Comparison of ENCODE assay signal across 13 cellular contexts in the genomic region with DNA sequence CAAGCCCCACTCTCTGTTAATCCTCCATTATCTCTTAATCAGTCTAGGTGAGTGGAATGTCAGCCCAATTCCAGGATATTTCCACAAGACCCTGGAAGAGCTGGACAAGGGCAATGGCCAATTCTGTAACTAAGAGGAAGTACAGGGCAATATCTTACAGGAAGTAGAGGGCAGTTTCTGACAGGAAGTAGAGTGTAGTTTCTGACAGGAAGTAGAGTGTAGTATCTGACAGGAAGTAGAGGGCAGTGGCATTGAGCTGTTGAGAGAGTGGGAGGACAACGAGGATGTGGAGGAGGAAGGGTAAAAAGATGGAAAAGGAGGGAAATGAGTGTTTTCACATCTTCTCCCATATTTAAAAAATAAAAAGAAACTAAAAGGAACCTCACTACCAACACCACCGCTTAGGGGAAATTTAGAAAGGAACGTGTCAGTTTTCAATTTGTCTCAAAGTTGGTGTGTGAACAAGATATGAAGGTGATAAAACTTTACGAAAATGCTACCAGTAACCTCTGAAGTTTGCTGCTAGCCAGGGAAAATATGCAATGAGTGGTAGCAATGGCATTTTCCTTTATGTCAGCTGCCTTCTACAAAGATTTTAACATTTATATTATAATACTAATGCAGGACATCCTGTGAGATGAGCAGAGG.
DNase-seq lines count a peak whose midpoint lies in the region; ATAC-seq, FAIRE-seq and TF ChIP-seq lines count a peak whose summit lies in the region.
"Had no signal": no experiment of that assay in that cellular context is flagged by ENCODE, and none has a peak within 500 bp of the region (broad histone marks: within the 10 kb centered on the region; RNA-seq: fewer than 3 reads in every experiment).

No MANE protein-coding gene starts in this region.

- CTCF ChIA-PET in GM12878 (lab: Yijun Ruan, JAX), result interaction anchor here (0.7 kb wide), 1 partner anchor 111 kb away, joined by 3 read pairs; no protein-coding TSS in a partner anchor

- H3K4me1 ChIP-seq in BLaER1 treated with 17β-estradiol and CSF1 and Interleukin-3, amounts not matched to agents 10 nM and 100 nM, result peaks cover 3 to 13% (median 8%) of the 10 kb centered on the region in 10 experiments; a peak in 12 of 20 replicates
- H3K4me1 ChIP-seq in OCI-LY3 (ENCODE audit: low read length), result peaks cover 16% of the 10 kb centered on the region
- no peaks in the 10 kb centered on the region for H3K4me1 ChIP-seq in GM12878 (ENCODE audit: control insufficient read depth, insufficient read depth, low read length)
- H3K4me1 ChIP-seq in trophoblast cell (ENCODE audit: control insufficient read depth in 1 of 2, insufficient read depth in 2 of 2, low read length in 2 of 2), result no peaks in the 10 kb centered on the region
- no peaks in the 10 kb centered on the region for H3K4me1 ChIP-seq in BE2C
- H3K4me1 ChIP-seq: left ventricle myocardium inferior had no signal

- H4K91ac ChIP-seq in trophoblast cell (ENCODE audit: low read depth, low read length), result no peak overlapping the region

- no peaks in the 10 kb centered on the region for H3K36me3 ChIP-seq in BLaER1 treated with 17β-estradiol and CSF1 and Interleukin-3, amounts not matched to agents 10 nM and 100 nM
- peaks cover 7% of the 10 kb centered on the region for H3K36me3 ChIP-seq in OCI-LY3 (replicated peaks; ENCODE audit: low read depth, low read length)
- H3K36me3 ChIP-seq in GM12878 (ENCODE audit: control insufficient read depth in 2 of 2, insufficient read depth in 2 of 2, low read length in 1 of 2), result no peaks in the 10 kb centered on the region
- no peaks in the 10 kb centered on the region for H3K36me3 ChIP-seq in trophoblast cell (ENCODE audit: control insufficient read depth in 1 of 2, insufficient read depth in 2 of 2, low read length in 2 of 2)
- H3K36me3 ChIP-seq in BE2C, result no peaks in the 10 kb centered on the region
- H3K36me3 ChIP-seq: heart left ventricle, left ventricle myocardium inferior, thoracic aorta had no signal

- DNase-seq in GM12878 (ENCODE audit: low read depth, low spot score) (no peak), trophoblast cell (no peak), BE2C (no peak), NCI-H187 treated with DMSO at 0.1 percent for 48 hours (lab: John Stamatoyannopoulos, UW) (no peak)
- DNase-seq: heart left ventricle, left ventricle myocardium inferior, NCI-H1048, nephron progenitor cell had no signal

- H2BK12ac ChIP-seq in trophoblast cell (ENCODE audit: low read length), result no peak overlapping the region

- H3K14ac ChIP-seq in trophoblast cell (ENCODE audit: low read length), result no peak overlapping the region

- peak; percentile 68 for FAIRE-seq in GM12878 (lab: Jason Lieb, UNC)

- H4K12ac ChIP-seq in trophoblast cell (ENCODE audit: low read depth, low read length), result no peak overlapping the region

- no peak overlapping the region for H2BK5ac ChIP-seq in trophoblast cell (ENCODE audit: low read depth, low read length, poor library complexity)

- H4K20me1 ChIP-seq in BLaER1 treated with 17β-estradiol and CSF1 and Interleukin-3, amounts not matched to agents 10 nM and 100 nM, result no peaks in the 10 kb centered on the region
- H4K20me1 ChIP-seq in OCI-LY3 (ENCODE audit: insufficient read depth, low read length), result no peaks in the 10 kb centered on the region
- no peaks in the 10 kb centered on the region for H4K20me1 ChIP-seq in GM12878 (ENCODE audit: control insufficient read depth, insufficient read depth)

- peak overlapping the region in 2 of 10 experiments; percentile 5 to 7; a peak in 4 of 20 replicates for H3K4me3 ChIP-seq in BLaER1 treated with 17β-estradiol and CSF1 and Interleukin-3, amounts not matched to agents 10 nM and 100 nM
- H3K4me3 ChIP-seq in OCI-LY3 (ENCODE audit: low read length), result no peak overlapping the region
- H3K4me3 ChIP-seq in GM12878, result no peak overlapping the region
- H3K4me3 ChIP-seq in trophoblast cell (ENCODE audit: low read depth, low read length), result no peak overlapping the region
- H3K4me3 ChIP-seq in BE2C (ENCODE audit: low read depth, low read length), result no peak overlapping the region
- H3K4me3 ChIP-seq: heart left ventricle, left ventricle myocardium inferior, thoracic aorta had no signal

- peak overlapping the region in 3 of 11 experiments; percentile 33 to 43 (median 43); a peak in 4 of 22 replicates for H3K27ac ChIP-seq in BLaER1 treated with 17β-estradiol and CSF1 and Interleukin-3, amounts not matched to agents 10 nM and 100 nM
- no peak overlapping the region for H3K27ac ChIP-seq in OCI-LY3 (ENCODE audit: low read length)
- H3K27ac ChIP-seq in GM12878 (ENCODE audit: control insufficient read depth, insufficient read depth), result no peak overlapping the region
- H3K27ac ChIP-seq in trophoblast cell (ENCODE audit: low read depth, low read length), result no peak overlapping the region
- H3K27ac ChIP-seq: heart left ventricle, left ventricle myocardium inferior, thoracic aorta had no signal

- no peak for TF ChIP-seq RAD21 in GM12878 (IDR thresholded peaks at IDR 0.05; ENCODE audit: insufficient read depth, low read depth, low read length)

- intact Hi-C loops in GM12878 (cut with micrococcal nuclease; ENCODE audit: unreplicated experiment), result no loop called here

- SMC1A ChIA-PET in GM12878 (lab: Charles Lee; ENCODE audit: uncharacterized antibody, unreplicated experiment), result interaction anchor here (3.3 kb wide), 1 partner anchor 32 kb away, joined by 13 read pairs; no protein-coding TSS in a partner anchor

- POLR2A ChIA-PET in GM12878 (lab: Charles Lee), result no interaction called here

- H2AK5ac ChIP-seq in trophoblast cell (ENCODE audit: low read length), result no peak overlapping the region

- TF ChIP-seq POLR2A in GM12878 (IDR thresholded peaks at IDR 0.05; ENCODE audit: low read depth, low read length), result no peak

- H3K18ac ChIP-seq in trophoblast cell (ENCODE audit: low read length), result no peak overlapping the region

- peaks cover 13 to 37% (median 18%) of the 10 kb centered on the region in 11 experiments for H3K9me3 ChIP-seq in BLaER1 treated with 17β-estradiol and CSF1 and Interleukin-3, amounts not matched to agents 10 nM and 100 nM (replicated peaks in 1 of 11)
- H3K9me3 ChIP-seq in OCI-LY3 (ENCODE audit: insufficient read depth, low read length) (0 out of 2 replicates have a peak, but pooled peaks cover 3% of the 10 kb centered on the region), GM12878 (replicated peaks; ENCODE audit: control insufficient read depth, insufficient read depth, low read length) (no peaks in the 10 kb centered on the region; the same call in 2 of the 3 replicates), trophoblast cell (ENCODE audit: insufficient read depth, low read depth, low read length) (no peaks in the 10 kb centered on the region), BE2C (no peaks in the 10 kb centered on the region)
- H3K9me3 ChIP-seq: left ventricle myocardium inferior, thoracic aorta had no signal

- no peaks in the 10 kb centered on the region for H3K27me3 ChIP-seq in BLaER1 treated with 17β-estradiol and CSF1 and Interleukin-3, amounts not matched to agents 10 nM and 100 nM
- no peaks in the 10 kb centered on the region for H3K27me3 ChIP-seq in OCI-LY3 (ENCODE audit: low read depth, low read length)
- no peaks in the 10 kb centered on the region for H3K27me3 ChIP-seq in GM12878 (replicated peaks in 1 of 2; ENCODE audit: control insufficient read depth in 2 of 2, insufficient read depth in 2 of 2, low read length in 1 of 2)
- H3K27me3 ChIP-seq in trophoblast cell (ENCODE audit: insufficient read depth, low read length), result no peaks in the 10 kb centered on the region
- H3K27me3 ChIP-seq in BE2C, result no peaks in the 10 kb centered on the region
- H3K27me3 ChIP-seq: heart left ventricle had no signal

- no peak for TF ChIP-seq EP300 in GM12878 (IDR thresholded peaks at IDR 0.05; ENCODE audit: borderline replicate concordance in 1 of 2, control insufficient read depth in 1 of 2, low read depth in 2 of 2, low read length in 2 of 2)

- H3K9ac ChIP-seq in BLaER1 treated with 17β-estradiol and CSF1 and Interleukin-3, amounts not matched to agents 10 nM and 100 nM, result no peak overlapping the region
- no peak overlapping the region for H3K9ac ChIP-seq in OCI-LY3 (ENCODE audit: low read length)
- no peak overlapping the region for H3K9ac ChIP-seq in GM12878 (ENCODE audit: control insufficient read depth, insufficient read depth, low read length)
- H3K9ac ChIP-seq in trophoblast cell (ENCODE audit: low read length), result no peak overlapping the region

- H3K23ac ChIP-seq in trophoblast cell (ENCODE audit: low read length), result no peak overlapping the region

- TF ChIP-seq CTCF in OCI-LY3 (IDR thresholded peaks at IDR 0.05; ENCODE audit: low read depth, low read length) (no peak), GM12878 (IDR thresholded peaks at IDR 0.05 in 2 of 3, conservative IDR thresholded peaks at IDR 0.05 in 1 of 3; ENCODE audit: control insufficient read depth in 2 of 3, extremely low read depth in 1 of 3, insufficient read depth in 1 of 3, low read depth in 3 of 3, low read length in 3 of 3) (no peak), BE2C (IDR thresholded peaks at IDR 0.05; ENCODE audit: low read depth, low read length) (no peak)

- in situ Hi-C loops in GM12878 (cut with MboI), result no loop called here

- no TSS peak for BruUV-seq in GM12878 (replicated peaks; lab: Mats Ljungman, UMichigan)

- H2AFZ ChIP-seq in OCI-LY3 (ENCODE audit: low read depth, low read length) (peak overlapping the region; percentile 57; the same call in 1 of the 2 replicates), GM12878 (ENCODE audit: control insufficient read depth, low read depth, low read length) (no peak overlapping the region), trophoblast cell (ENCODE audit: insufficient read depth, low read length, poor library complexity) (no peak overlapping the region)

- 58% methylated on average over 4 of the region's 4 CpGs for WGBS in GM12878 (ENCODE audit: insufficient coverage, insufficient replicate concordance, low lambda C conversion rate, missing lambda C conversion rate)
- WGBS in trophoblast cell (ENCODE audit: extremely low coverage, insufficient coverage, insufficient read length), result no CpG with 5 or more reads among the region's 4 CpGs

- RAD21 ChIA-PET in GM12878 (lab: Charles Lee; ENCODE audit: unreplicated experiment), result no interaction called here

- no peak overlapping the region for H3K4ac ChIP-seq in trophoblast cell (ENCODE audit: low read depth, low read length)

- H3K79me1 ChIP-seq in trophoblast cell (ENCODE audit: low read length), result no peaks in the 10 kb centered on the region

- H3K4me2 ChIP-seq in BLaER1 treated with 17β-estradiol and CSF1 and Interleukin-3, amounts not matched to agents 10 nM and 100 nM, result peak overlapping the region in 9 of 11 experiments; percentile 13 to 47 (median 36); a peak in 12 of 22 replicates
- H3K4me2 ChIP-seq in OCI-LY3 (ENCODE audit: low read length) (no peak overlapping the region), GM12878 (ENCODE audit: control insufficient read depth, insufficient read depth) (no peak overlapping the region), trophoblast cell (ENCODE audit: low read length) (no peak overlapping the region)

- ATAC-seq in GM18861 (IDR thresholded peaks at IDR 0.05; ENCODE audit: unreplicated experiment) (peak; percentile 46), GM12878 (no peak), HG03439 (IDR thresholded peaks at IDR 0.05; ENCODE audit: unreplicated experiment) (no peak)
- ATAC-seq: heart left ventricle had no signal

- H2BK120ac ChIP-seq in trophoblast cell (ENCODE audit: insufficient read depth, low read length, poor library complexity), result no peak overlapping the region

- no peak overlapping the region for H4K8ac ChIP-seq in trophoblast cell (ENCODE audit: low read depth, low read length)

- H3K79me2 ChIP-seq in OCI-LY3 (ENCODE audit: low read length) (no peaks in the 10 kb centered on the region), GM12878 (ENCODE audit: control insufficient read depth, insufficient read depth, low read length) (no peaks in the 10 kb centered on the region), trophoblast cell (ENCODE audit: control insufficient read depth, insufficient read depth, low read length, poor library complexity) (no peaks in the 10 kb centered on the region)

Comparison
In these comparisons a context has a peak if more than half of its experiments do, and no peak if none do; other contexts are left out.
1. H3K4me2 ChIP-seq: peak in BLaER1 treated with 17β-estradiol and CSF1 and Interleukin-3, amounts not matched to agents 10 nM and 100 nM (9 of 11); none in OCI-LY3 (single experiment), GM12878 (single experiment) and trophoblast cell (single experiment).